Comparison of ENCODE assay signal across 8 cellular contexts in genomic region chrX:71068052-71068918, GRCh38. TPM values are rescaled to one million over a fixed set of nuclear protein-coding genes. Genes with fewer than 3 reads are reported as not detected.
A peak's percentile ranks its signal among the peaks of the same experiment; 100 is the strongest.
DNase-seq lines count a peak whose midpoint lies in the region; ATAC-seq and TF ChIP-seq lines count a peak whose summit lies in the region.

Gene SNX12 (minus strand): TSS chrX:71068334. CDS start chrX:71068306, 28 bp downstream.

- peak within 1 kb of the TSS; percentile 66 for H3K27ac ChIP-seq in RWPE2 (ENCODE audit: poor library complexity, severe bottlenecking)

- peak within 1 kb of the TSS; percentile 80 for H3K4me2 ChIP-seq in Loucy (ENCODE audit: low read depth, low read length, poor library complexity, severe bottlenecking)

- H3K36me3 ChIP-seq in H7 (replicated peaks; ENCODE audit: control insufficient read depth, insufficient read depth, low read length) (no peaks in the 10 kb centered on the region), Loucy (ENCODE audit: insufficient read depth, low read length) (no peaks in the 10 kb centered on the region), RWPE2 (ENCODE audit: low read depth) (0 out of 2 replicates have a peak, but pooled peaks cover 6% of the 10 kb centered on the region)

- TF ChIP-seq CTCF in Loucy (conservative IDR thresholded peaks at IDR 0.05; ENCODE audit: low read length), result no peak
- TF ChIP-seq CTCF in RWPE2 (IDR thresholded peaks at IDR 0.05; ENCODE audit: poor library complexity, severe bottlenecking), result no peak
- no peak for TF ChIP-seq CTCF in fibroblast of mammary gland (conservative IDR thresholded peaks at IDR 0.05; ENCODE audit: control insufficient read depth, insufficient read depth, low read depth, low read length)
- TF ChIP-seq CTCF in natural killer cell (IDR thresholded peaks at IDR 0.05), result no peak

- no peaks in the 10 kb centered on the region for H3K9me3 Mint-ChIP-seq in activated T-helper 2 cell treated with anti-CD3 and anti-CD28 coated beads, Interferon-gamma antibody, Interleukin-2, Interleukin-4, amounts not matched to agents 10 μg/mL and 5 μg/mL and 100 μg/mL, durations not matched to agents 14 hours and 24 hours and 36 hours
- no peaks in the 10 kb centered on the region for H3K9me3 Mint-ChIP-seq in natural killer cell

- H3K27me3 ChIP-seq in H7 (ENCODE audit: control insufficient read depth, insufficient read depth, low read length) (no peaks in the 10 kb centered on the region), Loucy (ENCODE audit: insufficient read depth, low read length, poor library complexity, severe bottlenecking) (no peaks in the 10 kb centered on the region), RWPE2 (ENCODE audit: insufficient read depth, poor library complexity, severe bottlenecking) (no peaks in the 10 kb centered on the region)

- H3K4me1 ChIP-seq in Loucy (ENCODE audit: insufficient read depth, low read length, poor library complexity, severe bottlenecking) (peaks cover 17% of the 10 kb centered on the region), RWPE2 (ENCODE audit: insufficient read depth, poor library complexity, severe bottlenecking) (peaks cover 9% of the 10 kb centered on the region)

- H3K4me1 Mint-ChIP-seq in activated T-helper 2 cell treated with anti-CD3 and anti-CD28 coated beads, Interferon-gamma antibody, Interleukin-2, Interleukin-4, amounts not matched to agents 10 μg/mL and 5 μg/mL and 100 μg/mL, durations not matched to agents 14 hours and 24 hours and 36 hours (ENCODE audit: low read depth), result peaks cover 15% of the 10 kb centered on the region
- peaks cover 11 to 21% of the 10 kb centered on the region in 2 donors for H3K4me1 Mint-ChIP-seq in natural killer cell

- no peaks in the 10 kb centered on the region for H3F3A ChIP-seq in Loucy (ENCODE audit: low read depth)

- H4K20me1 ChIP-seq in Loucy (ENCODE audit: insufficient read depth, low read length, poor library complexity, severe bottlenecking), result peaks cover 12% of the 10 kb centered on the region

- ATAC-seq in RWPE2 (ENCODE audit: low read depth), result peak; percentile 92
- ATAC-seq in natural killer cell, result peak; percentile 92 to 99 (median 93)

- peak within 1 kb of the TSS; percentile 98 for H2AFZ ChIP-seq in Loucy (ENCODE audit: low read length)

- intact Hi-C loops in activated T-helper 2 cell treated with anti-CD3 and anti-CD28 coated beads, Interferon-gamma antibody, Interleukin-2, Interleukin-4, amounts not matched to agents 10 μg/mL and 5 μg/mL and 100 μg/mL, durations not matched to agents 14 hours and 24 hours and 36 hours (cut with micrococcal nuclease), result loop anchor here (1.0 to 2.0 kb wide), 2 partner anchors 27 to 43 kb away; partner anchors contain the start of genes FOXO4 and IL2RG
- intact Hi-C loops in natural killer cell (cut with micrococcal nuclease), result loop anchor here (1.0 to 5.0 kb wide), 2 partner anchors 28 to 44 kb away; partner anchors contain the start of gene IL2RG

- peaks cover 37% of the 10 kb centered on the region for H3K79me2 ChIP-seq in Loucy (ENCODE audit: insufficient read depth, low read length)

- peaks cover 10% of the 10 kb centered on the region for H3K27me3 Mint-ChIP-seq in activated T-helper 2 cell treated with anti-CD3 and anti-CD28 coated beads, Interferon-gamma antibody, Interleukin-2, Interleukin-4, amounts not matched to agents 10 μg/mL and 5 μg/mL and 100 μg/mL, durations not matched to agents 14 hours and 24 hours and 36 hours (ENCODE audit: low read depth)
- H3K27me3 Mint-ChIP-seq in natural killer cell (ENCODE audit: low read depth in 2 of 2), result no peaks in the 10 kb centered on the region

- peak within 1 kb of the TSS; percentile 89 for H3K9ac ChIP-seq in Loucy (ENCODE audit: low read depth, low read length, poor library complexity, severe bottlenecking)

- peak; percentile 91 for DNase-seq in ELR (ENCODE audit: low read depth)
- peak; percentile 79 for DNase-seq in H7
- peak; percentile 86 for DNase-seq in RWPE2 (ENCODE audit: low spot score)
- peak; percentile 87 for DNase-seq in activated T-helper 2 cell treated with anti-CD3 and anti-CD28 coated beads, Interferon-gamma antibody, Interleukin-2, Interleukin-4, amounts not matched to agents 10 μg/mL and 5 μg/mL and 100 μg/mL, durations not matched to agents 14 hours and 24 hours and 36 hours (ENCODE audit: low spot score)
- DNase-seq in fibroblast of mammary gland (ENCODE audit: low read depth), result peak; percentile 93
- DNase-seq in natural killer cell, result peak; percentile 81
- DNase-seq in stimulated activated naive CD4-positive, alpha-beta T cell (lab: John Stamatoyannopoulos, UW), result peak; percentile 82 to 94 (median 88)

- H3K9me3 ChIP-seq in Loucy (ENCODE audit: insufficient read depth, low read depth, low read length), result no peaks in the 10 kb centered on the region
- no peaks in the 10 kb centered on the region for H3K9me3 ChIP-seq in RWPE2 (ENCODE audit: severe bottlenecking)

- H3K36me3 Mint-ChIP-seq in activated T-helper 2 cell treated with anti-CD3 and anti-CD28 coated beads, Interferon-gamma antibody, Interleukin-2, Interleukin-4, amounts not matched to agents 10 μg/mL and 5 μg/mL and 100 μg/mL, durations not matched to agents 14 hours and 24 hours and 36 hours (ENCODE audit: low read depth), result peaks cover 18% of the 10 kb centered on the region
- H3K36me3 Mint-ChIP-seq in natural killer cell, result no peaks in the 10 kb centered on the region

- H3K4me3 Mint-ChIP-seq in activated T-helper 2 cell treated with anti-CD3 and anti-CD28 coated beads, Interferon-gamma antibody, Interleukin-2, Interleukin-4, amounts not matched to agents 10 μg/mL and 5 μg/mL and 100 μg/mL, durations not matched to agents 14 hours and 24 hours and 36 hours (ENCODE audit: low read depth), result peak within 1 kb of the TSS; percentile 99
- peak within 1 kb of the TSS; percentile 96 for H3K4me3 Mint-ChIP-seq in natural killer cell

- H3K9me2 ChIP-seq in Loucy (replicated peaks; ENCODE audit: low read depth, low read length), result no peaks in the 10 kb centered on the region

- H3K4me3 ChIP-seq in H7 (ENCODE audit: insufficient read depth, low read depth, low read length) (peak within 1 kb of the TSS; percentile 65), Loucy (ENCODE audit: low read length, poor library complexity, severe bottlenecking) (peak within 1 kb of the TSS; percentile 97), RWPE2 (ENCODE audit: severe bottlenecking) (peak within 1 kb of the TSS; percentile 99), fibroblast of mammary gland (ENCODE audit: control insufficient read depth, low read depth, low read length) (peak within 1 kb of the TSS; percentile 66)

- peak within 1 kb of the TSS; percentile 95 for H3K27ac Mint-ChIP-seq in activated T-helper 2 cell treated with anti-CD3 and anti-CD28 coated beads, Interferon-gamma antibody, Interleukin-2, Interleukin-4, amounts not matched to agents 10 μg/mL and 5 μg/mL and 100 μg/mL, durations not matched to agents 14 hours and 24 hours and 36 hours
- H3K27ac Mint-ChIP-seq in natural killer cell, result peak within 1 kb of the TSS; percentile 88 to 97

RNA-seq across cellular contexts. Expression of gene SNX12, which starts in this region (rescaled TPM):
- 66.3 and 85.8 TPM in 2 replicates for total RNA-seq in H7 (2014; rRNA removed; shearing (Covaris generic))
- 49.9 and 50.1 TPM in 2 replicates for total RNA-seq in activated T-helper 2 cell treated with anti-CD3 and anti-CD28 coated beads, Interferon-gamma antibody, Interleukin-2, Interleukin-4, amounts not matched to agents 10 μg/mL and 5 μg/mL and 100 μg/mL, durations not matched to agents 14 hours and 24 hours and 36 hours
- 10 to 100 TPM; 36.0 to 40.1 (median 38.6) TPM for total RNA-seq in natural killer cell

Comparison
In these comparisons a context has a peak if more than half of its experiments do, and no peak if none do; other contexts are left out.
1. Peak in every context shown above with its lines: DNase-seq, ATAC-seq, H3K4me3 ChIP-seq and H3K27ac ChIP-seq.